ENCODE assay signal across 8 cellular contexts in genomic region chr16:27179500-27180072, GRCh38. TPM values are rescaled to one million over a fixed set of nuclear protein-coding genes. Genes with fewer than 3 reads are reported as not detected.
DNase-seq lines count a peak whose midpoint lies in the region; ATAC-seq and TF ChIP-seq lines count a peak whose summit lies in the region.

No MANE protein-coding gene starts in this region.

- H3K27me3 ChIP-seq in DOHH2 (ENCODE audit: control insufficient read depth, low read length): peaks cover 3% of the 10 kb centered on the region; the same call in 1 of the 2 replicates
- no peaks in the 10 kb centered on the region for H3K27me3 ChIP-seq in H7 (ENCODE audit: control insufficient read depth, insufficient read depth, low read length)

- no peaks in the 10 kb centered on the region for H3K36me3 Mint-ChIP-seq in central memory CD8-positive, alpha-beta T cell (ENCODE audit: insufficient read depth)

- H3K4me3 Mint-ChIP-seq in central memory CD8-positive, alpha-beta T cell: no peak overlapping the region

- no peaks in the 10 kb centered on the region for H3K9me3 Mint-ChIP-seq in central memory CD8-positive, alpha-beta T cell

- H3K36me3 ChIP-seq in DOHH2 (ENCODE audit: control insufficient read depth, low read length): no peaks in the 10 kb centered on the region
- H3K36me3 ChIP-seq in H7 (replicated peaks; ENCODE audit: control insufficient read depth, insufficient read depth, low read length): no peaks in the 10 kb centered on the region

- peak; percentile 99 for TF ChIP-seq CTCF in DOHH2 (IDR thresholded peaks at IDR 0.05; ENCODE audit: low read depth, low read length, poor library complexity, severe bottlenecking)

- H3K27ac ChIP-seq in DOHH2 (ENCODE audit: low read depth, low read length): no peak overlapping the region

- H3K9me3 ChIP-seq in DOHH2 (ENCODE audit: control insufficient read depth, insufficient read depth, low read length): no peaks in the 10 kb centered on the region

- H3F3A ChIP-seq in DOHH2 (ENCODE audit: control insufficient read depth, insufficient read depth): no peaks in the 10 kb centered on the region

- H3K9me2 ChIP-seq in DOHH2 (replicated peaks; ENCODE audit: control insufficient read depth, low read length): no peaks in the 10 kb centered on the region

- peak overlapping the region; percentile 25 for H3K27ac Mint-ChIP-seq in central memory CD8-positive, alpha-beta T cell (ENCODE audit: low read depth)

- H3K4me3 ChIP-seq in DOHH2 (ENCODE audit: low read length) (no peak overlapping the region), H7 (ENCODE audit: insufficient read depth, low read depth, low read length) (no peak overlapping the region)

- peaks cover 35% of the 10 kb centered on the region for H3K4me1 ChIP-seq in DOHH2 (ENCODE audit: control insufficient read depth, low read length)

- ATAC-seq in central memory CD8-positive, alpha-beta T cell (replicated peaks; ENCODE audit: extremely low read depth, poor library complexity, severe bottlenecking): peak; percentile 97
- ATAC-seq in left lobe of liver: peak; percentile 98

- DNase-seq in H7 (peak; percentile 89), NCI-H1694 treated with DMSO at 0.1 percent for 48 hours (lab: John Stamatoyannopoulos, UW) (peak; percentile 68), left lobe of liver (ENCODE audit: low spot score) (peak; percentile 89), DMS153 treated with DMSO at 0.1 percent for 48 hours (lab: John Stamatoyannopoulos, UW; ENCODE audit: unreplicated experiment) (no peak)
- DNase-seq in activated CD4-positive, alpha-beta T cell treated with anti-CD3 and anti-CD28 coated beads for 1 hour: peak; percentile 71
- DNase-seq in central memory CD8-positive, alpha-beta T cell (ENCODE audit: low spot score in 2 of 2): peak; percentile 85 to 86
- DNase-seq in stimulated activated CD4-positive, alpha-beta T cell treated with anti-CD3 and anti-CD28 coated beads, TNF-alpha, amount 100 ng/mL, for 1 hour (ENCODE audit: low read depth in 3 of 3, low spot score in 1 of 3): peak; percentile 69 to 75 (median 73)

- peak overlapping the region; percentile 37 for H3K4me2 ChIP-seq in DOHH2 (ENCODE audit: low read length)

- peaks cover 20% of the 10 kb centered on the region for H3K4me1 Mint-ChIP-seq in central memory CD8-positive, alpha-beta T cell

- no peaks in the 10 kb centered on the region for H3K27me3 Mint-ChIP-seq in central memory CD8-positive, alpha-beta T cell

- no peaks in the 10 kb centered on the region for H4K20me1 ChIP-seq in DOHH2 (ENCODE audit: control insufficient read depth, insufficient read depth, low read depth, low read length)

- no peaks in the 10 kb centered on the region for H3K79me2 ChIP-seq in DOHH2 (ENCODE audit: control insufficient read depth, low read length)

RNA-seq across cellular contexts. Expression of gene KDM8, which starts 23.7 kb away (rescaled TPM):
- 7.6 and 12.2 TPM in 2 replicates for total RNA-seq in H7 (2014; rRNA removed; shearing (Covaris generic))
- 73.7 TPM for total RNA-seq in left lobe of liver
